8 cellular contexts compared by ENCODE assay signal in the genomic region with DNA sequence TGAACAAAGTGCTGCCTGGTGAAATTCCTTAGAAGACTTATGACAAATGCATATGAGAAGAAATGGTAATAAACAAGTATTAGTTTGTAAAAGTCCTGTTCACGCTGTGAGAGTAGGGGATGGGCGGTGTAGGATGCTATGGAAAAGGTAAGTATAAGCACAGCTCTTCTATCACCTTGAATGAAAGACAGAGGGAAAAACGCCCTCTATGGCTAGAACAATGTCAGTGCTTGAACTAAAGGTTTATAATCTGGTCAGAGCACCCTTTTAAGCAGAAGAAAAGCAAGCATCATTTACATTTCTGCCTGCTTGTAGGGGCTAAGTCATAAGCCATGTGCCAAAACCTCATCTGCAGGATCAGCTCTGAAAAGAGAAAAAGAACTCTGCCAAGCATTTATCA.
DNase-seq lines count a peak whose midpoint lies in the region; ATAC-seq and TF ChIP-seq lines count a peak whose summit lies in the region.
"Had no signal": no experiment of that assay in that cellular context is flagged by ENCODE, and none has a peak within 500 bp of the region (broad histone marks: within the 10 kb centered on the region; RNA-seq: fewer than 3 reads in every experiment).

No MANE protein-coding gene starts in this region.

- H3K4me1 Mint-ChIP-seq in neural crest cell, result peaks cover 17% of the 10 kb centered on the region
- H3K4me1 Mint-ChIP-seq in activated naive CD4-positive, alpha-beta T cell treated with anti-CD3 and anti-CD28 coated beads for 36 hours (ENCODE audit: low read depth), result no peaks in the 10 kb centered on the region

- no peaks in the 10 kb centered on the region for H3K36me3 Mint-ChIP-seq in neural crest cell (ENCODE audit: low read depth)
- no peaks in the 10 kb centered on the region for H3K36me3 Mint-ChIP-seq in activated naive CD4-positive, alpha-beta T cell treated with anti-CD3 and anti-CD28 coated beads for 36 hours (ENCODE audit: low read depth)
- H3K36me3 Mint-ChIP-seq: activated CD4-positive, alpha-beta memory T cell treated with anti-CD3 and anti-CD28 coated beads for 36 hours had no signal

- peak; percentile 46 for DNase-seq in GM10248 (ENCODE audit: extremely low spot score)
- DNase-seq in NAMALWA (ENCODE audit: low spot score), result peak; percentile 56
- DNase-seq in breast epithelium (ENCODE audit: low spot score in 2 of 2), result no peak
- DNase-seq in neural crest cell (ENCODE audit: low read depth, low spot score), result no peak
- no peak for DNase-seq in activated naive CD4-positive, alpha-beta T cell treated with anti-CD3 and anti-CD28 coated beads for 36 hours
- DNase-seq: activated CD4-positive, alpha-beta memory T cell treated with anti-CD3 and anti-CD28 coated beads for 36 hours had no signal

- H3K4me1 ChIP-seq in breast epithelium, result peaks cover 3 to 6% of the 10 kb centered on the region in 2 donors

- intact Hi-C loops in breast epithelium (cut with DNase I; ENCODE audit: low total_unique reads), result no loop called here
- intact Hi-C loops in activated naive CD4-positive, alpha-beta T cell treated with anti-CD3 and anti-CD28 coated beads for 36 hours (cut with micrococcal nuclease), result loop anchor here (5.0 kb wide), 1 partner anchor 211 kb away; no protein-coding TSS in a partner anchor

- H3K27me3 Mint-ChIP-seq in neural crest cell (ENCODE audit: low read depth), result no peaks in the 10 kb centered on the region
- no peaks in the 10 kb centered on the region for H3K27me3 Mint-ChIP-seq in activated naive CD4-positive, alpha-beta T cell treated with anti-CD3 and anti-CD28 coated beads for 36 hours (ENCODE audit: low read depth)

- H3K27ac ChIP-seq in breast epithelium, result peak overlapping the region; percentile 85 to 95

- H3K36me3 ChIP-seq in breast epithelium, result no peaks in the 10 kb centered on the region

- ATAC-seq in GM18517 (IDR thresholded peaks at IDR 0.05; ENCODE audit: unreplicated experiment) (no peak), HG03571 (IDR thresholded peaks at IDR 0.05; ENCODE audit: unreplicated experiment) (no peak)

- no peak overlapping the region for H3K27ac Mint-ChIP-seq in neural crest cell (ENCODE audit: unreplicated experiment)
- no peak overlapping the region for H3K27ac Mint-ChIP-seq in activated naive CD4-positive, alpha-beta T cell treated with anti-CD3 and anti-CD28 coated beads for 36 hours
- H3K27ac Mint-ChIP-seq: activated CD4-positive, alpha-beta memory T cell treated with anti-CD3 and anti-CD28 coated beads for 36 hours had no signal

- CTCF ChIA-PET in GM10248 (lab: Yijun Ruan, JAX), result interaction anchor here (0.7 to 3.2 kb wide), 14 partner anchors 9 to 433 kb away, joined by 3 to 21 read pairs (median 3); no protein-coding TSS in a partner anchor
- CTCF ChIA-PET in activated naive CD4-positive, alpha-beta T cell treated with anti-CD3 and anti-CD28 coated beads for 36 hours (lab: Charles Lee), result interaction anchor here (1.0 to 1.1 kb wide), 2 partner anchors 13 to 181 kb away, joined by 3 read pairs; no protein-coding TSS in a partner anchor

- TF ChIP-seq POLR2A in breast epithelium (IDR thresholded peaks at IDR 0.05), result no peak

- H3K4me3 ChIP-seq in breast epithelium, result no peak overlapping the region

- H3K9me3 Mint-ChIP-seq in neural crest cell, result no peaks in the 10 kb centered on the region
- H3K9me3 Mint-ChIP-seq in activated naive CD4-positive, alpha-beta T cell treated with anti-CD3 and anti-CD28 coated beads for 36 hours, result no peaks in the 10 kb centered on the region
- H3K9me3 Mint-ChIP-seq: activated CD4-positive, alpha-beta memory T cell treated with anti-CD3 and anti-CD28 coated beads for 36 hours had no signal

- no peaks in the 10 kb centered on the region for H3K27me3 ChIP-seq in breast epithelium

- H3K4me3 Mint-ChIP-seq in neural crest cell, result no peak overlapping the region
- H3K4me3 Mint-ChIP-seq in activated naive CD4-positive, alpha-beta T cell treated with anti-CD3 and anti-CD28 coated beads for 36 hours, result no peak overlapping the region
- H3K4me3 Mint-ChIP-seq: activated CD4-positive, alpha-beta memory T cell treated with anti-CD3 and anti-CD28 coated beads for 36 hours had no signal

- no peaks in the 10 kb centered on the region for H3K9me3 ChIP-seq in breast epithelium

- peak; percentile 30 for TF ChIP-seq CTCF in GM10248 (IDR thresholded peaks at IDR 0.05; ENCODE audit: control extremely low read depth, extremely low read depth, low read depth, missing control alignments)
- TF ChIP-seq CTCF in breast epithelium (IDR thresholded peaks at IDR 0.05), result no peak
- peak; percentile 58 for TF ChIP-seq CTCF in neural crest cell (conservative IDR thresholded peaks at IDR 0.05)

- POLR2A ChIA-PET in GM10248 (lab: Yijun Ruan, JAX), result no interaction called here

Comparison
In these comparisons a context has a peak if more than half of its experiments do, and no peak if none do; other contexts are left out.
1. DNase-seq: peak in GM10248 (single experiment) and NAMALWA (single experiment); none in breast epithelium (0 of 2), neural crest cell (single experiment) and activated naive CD4-positive, alpha-beta T cell treated with anti-CD3 and anti-CD28 coated beads for 36 hours (single experiment).
2. CTCF ChIP-seq: peak in GM10248 (single experiment) and neural crest cell (single experiment); none in breast epithelium (0 of 3).